In genomic region chr6:45378324-45378926, GRCh38 we compare ENCODE assay signal across 8 cellular contexts. TPM values are rescaled to one million over a fixed set of nuclear protein-coding genes. Genes with fewer than 3 reads are reported as not detected.
A peak's percentile ranks its signal among the peaks of the same experiment; 100 is the strongest.
DNase-seq lines count a peak whose midpoint lies in the region; ATAC-seq, FAIRE-seq and TF ChIP-seq lines count a peak whose summit lies in the region.

No MANE protein-coding gene starts in this region.

- peaks cover 8 to 22% (median 17%) of the 10 kb centered on the region in 10 experiments; a peak in 19 of 20 replicates for H3K4me1 ChIP-seq in BLaER1 treated with 17β-estradiol and CSF1 and Interleukin-3, amounts not matched to agents 10 nM and 100 nM
- H3K4me1 ChIP-seq in H1 (replicated peaks in 1 of 4; ENCODE audit: control insufficient read depth in 3 of 4, insufficient read depth in 4 of 4, low read length in 3 of 4) (peaks cover 0 to 4% (median 3%) of the 10 kb centered on the region in 4 experiments; a peak in 4 of 7 replicates), muscle layer of duodenum (ENCODE audit: control insufficient read depth in 1 of 2, insufficient read depth in 2 of 2, low read length in 2 of 2) (peaks cover 0 to 10% of the 10 kb centered on the region in 2 donors)

- peak overlapping the region; percentile 90 for H3K56ac ChIP-seq in H1 (replicated peaks; ENCODE audit: insufficient read length, low read depth, low read length)

- peak overlapping the region; percentile 89 for H2AFZ ChIP-seq in H1 (ENCODE audit: low read length)

- peak; percentile 55 for FAIRE-seq in H1 (lab: Jason Lieb, UNC)

- WGBS in H1 (ENCODE audit: extremely low coverage in 1 of 2, insufficient coverage in 1 of 2, insufficient read length in 1 of 2, insufficient replicate concordance in 2 of 2, low coverage in 1 of 2, low lambda C conversion rate in 2 of 2, missing lambda C conversion rate in 1 of 2), 2 experiments: 8% methylated on average over 22 of the region's 22 CpGs; no CpG with 5 or more reads in 1 of the 2 experiments

- H4K20me1 ChIP-seq in BLaER1 treated with 17β-estradiol and CSF1 and Interleukin-3, amounts not matched to agents 10 nM and 100 nM: no peaks in the 10 kb centered on the region
- no peaks in the 10 kb centered on the region for H4K20me1 ChIP-seq in H1 (replicated peaks in 1 of 2; ENCODE audit: control insufficient read depth in 1 of 2, insufficient read depth in 2 of 2, low read length in 2 of 2)

- peak overlapping the region; percentile 60; the same call in 1 of the 2 replicates for H2BK12ac ChIP-seq in H1 (ENCODE audit: low read depth, low read length)

- H2BK120ac ChIP-seq in H1 (replicated peaks; ENCODE audit: low read depth, low read length): no peak overlapping the region

- H3K23ac ChIP-seq in H1 (ENCODE audit: insufficient read length): no peak overlapping the region

- CTCF ChIA-PET in H1 (lab: Charles Lee; ENCODE audit: partially characterized antibody): interaction anchor here (0.7 to 1.9 kb wide), 3 partner anchors 11 to 236 kb away, joined by 3 to 5 read pairs (median 3); no protein-coding TSS in a partner anchor

- H3K4me2 ChIP-seq in BLaER1 treated with 17β-estradiol and CSF1 and Interleukin-3, amounts not matched to agents 10 nM and 100 nM: peak overlapping the region; percentile 69 to 93 (median 84)
- peak overlapping the region; percentile 83 to 90 for H3K4me2 ChIP-seq in H1 (ENCODE audit: insufficient read depth in 1 of 2, low read depth in 2 of 2, low read length in 2 of 2)

- peak overlapping the region; percentile 67 to 81 (median 71) for H3K4me3 ChIP-seq in BLaER1 treated with 17β-estradiol and CSF1 and Interleukin-3, amounts not matched to agents 10 nM and 100 nM
- peak overlapping the region; percentile 82 for H3K4me3 ChIP-seq in SK-N-MC
- peak overlapping the region; percentile 83 to 92 (median 89) for H3K4me3 ChIP-seq in H1 (ENCODE audit: extremely low read depth in 1 of 4, insufficient read depth in 2 of 4, low read depth in 3 of 4, low read length in 4 of 4)
- H3K4me3 ChIP-seq in muscle layer of duodenum (ENCODE audit: low read depth in 1 of 2, low read length in 2 of 2): peak overlapping the region; percentile 74 to 95

- peaks cover 0 to 32% of the 10 kb centered on the region in 2 experiments; a peak in 2 of 4 replicates for H3K79me2 ChIP-seq in H1 (ENCODE audit: control insufficient read depth in 1 of 2, insufficient read depth in 2 of 2, low read length in 2 of 2)

- no peak overlapping the region for H2AK5ac ChIP-seq in H1 (ENCODE audit: low read depth, low read length)

- H3K79me1 ChIP-seq in H1 (ENCODE audit: low read depth, low read length): no peaks in the 10 kb centered on the region

- DNase-seq in SK-N-MC (ENCODE audit: low read depth, low spot score) (no peak), H1 (ENCODE audit: low read depth in 1 of 2, low spot score in 2 of 2) (no peak), NCI-H2196 (lab: John Stamatoyannopoulos, UW; ENCODE audit: unreplicated experiment) (no peak)
- no peak for DNase-seq in stimulated activated CD4-positive, alpha-beta T cell treated with anti-CD3 and anti-CD28 coated beads, Interleukin-4, amount 100 ng/mL, for 24 hours

- peaks cover 7% of the 10 kb centered on the region for H3K23me2 ChIP-seq in H1 (ENCODE audit: low read depth, low read length)

- H2BK5ac ChIP-seq in H1 (ENCODE audit: low read depth, low read length): peak overlapping the region; percentile 72; the same call in 1 of the 2 replicates

- no peak for TF ChIP-seq POLR2A in H1 (IDR thresholded peaks at IDR 0.05; ENCODE audit: control extremely low read depth in 1 of 2, low read depth in 2 of 2, low read length in 2 of 2)

- no peaks in the 10 kb centered on the region for H3K9me3 ChIP-seq in BLaER1 treated with 17β-estradiol and CSF1 and Interleukin-3, amounts not matched to agents 10 nM and 100 nM (replicated peaks in 1 of 11)
- no peaks in the 10 kb centered on the region for H3K9me3 ChIP-seq in SK-N-MC (ENCODE audit: low read depth, low read length)
- H3K9me3 ChIP-seq in H1 (ENCODE audit: insufficient read depth in 2 of 2, low read depth in 1 of 2, low read length in 1 of 2): no peaks in the 10 kb centered on the region
- H3K9me3 ChIP-seq in muscle layer of duodenum (ENCODE audit: control insufficient read depth in 1 of 2, low read length in 2 of 2): no peaks in the 10 kb centered on the region

- H2BK20ac ChIP-seq in H1 (ENCODE audit: low read length): no peak overlapping the region

- peak overlapping the region; percentile 32; the same call in 1 of the 2 replicates for H2BK15ac ChIP-seq in H1 (ENCODE audit: low read length)

- POLR2A ChIA-PET in H1 (lab: Charles Lee; ENCODE audit: partially characterized antibody): interaction anchor here (0.6 to 2.2 kb wide), 20 partner anchors 9 to 902 kb away, joined by 3 to 20 read pairs (median 4); no protein-coding TSS in a partner anchor

- H3K27ac ChIP-seq in BLaER1 treated with 17β-estradiol and CSF1 and Interleukin-3, amounts not matched to agents 10 nM and 100 nM: peak overlapping the region; percentile 85 to 95 (median 93)
- no peak overlapping the region for H3K27ac ChIP-seq in SK-N-MC
- peak overlapping the region; percentile 81 for H3K27ac ChIP-seq in H1 (ENCODE audit: low read depth, low read length)
- peak overlapping the region; percentile 99 for H3K27ac ChIP-seq in muscle layer of duodenum (ENCODE audit: low read length)

- peak overlapping the region; percentile 2 for H4K91ac ChIP-seq in H1 (replicated peaks; ENCODE audit: insufficient read length, low read length)

- TF ChIP-seq RAD21 in H1 (IDR thresholded peaks at IDR 0.05 in 1 of 2, conservative IDR thresholded peaks at IDR 0.05 in 1 of 2; ENCODE audit: low read depth in 2 of 2, low read length in 2 of 2): no peak

- no peak overlapping the region for H3K14ac ChIP-seq in H1 (ENCODE audit: insufficient read length)

- H3K36me3 ChIP-seq in BLaER1 treated with 17β-estradiol and CSF1 and Interleukin-3, amounts not matched to agents 10 nM and 100 nM: no peaks in the 10 kb centered on the region
- H3K36me3 ChIP-seq in SK-N-MC (ENCODE audit: insufficient read depth, low read length) (no peaks in the 10 kb centered on the region), H1 (ENCODE audit: control insufficient read depth in 2 of 4, insufficient read depth in 4 of 4, low read length in 3 of 4) (no peaks in the 10 kb centered on the region), muscle layer of duodenum (ENCODE audit: control insufficient read depth in 1 of 2, insufficient read depth in 2 of 2, low read length in 2 of 2) (no peaks in the 10 kb centered on the region)

- peak overlapping the region; percentile 86 to 96 (median 91) for H3K9ac ChIP-seq in BLaER1 treated with 17β-estradiol and CSF1 and Interleukin-3, amounts not matched to agents 10 nM and 100 nM
- H3K9ac ChIP-seq in SK-N-MC (ENCODE audit: insufficient read length) (peak overlapping the region; percentile 88), H1 (replicated peaks in 1 of 4; ENCODE audit: extremely low read depth in 1 of 4, low read depth in 3 of 4, low read length in 3 of 4) (peak overlapping the region; percentile 69 to 90 (median 80))

- H3K27me3 ChIP-seq in BLaER1 treated with 17β-estradiol and CSF1 and Interleukin-3, amounts not matched to agents 10 nM and 100 nM: no peaks in the 10 kb centered on the region
- H3K27me3 ChIP-seq in H1 (replicated peaks in 1 of 4; ENCODE audit: control insufficient read depth in 3 of 4, extremely low read depth in 1 of 4, insufficient read depth in 3 of 4, low read length in 3 of 4) (no peaks in the 10 kb centered on the region), muscle layer of duodenum (ENCODE audit: low read depth, low read length) (no peaks in the 10 kb centered on the region)

- no peak for TF ChIP-seq CTCF in H1 (IDR thresholded peaks at IDR 0.05; ENCODE audit: control extremely low read depth in 1 of 3, insufficient read depth in 1 of 3, low read depth in 1 of 3, low read length in 3 of 3)

- peak overlapping the region; percentile 94; the same call in 1 of the 2 replicates for H4K8ac ChIP-seq in H1 (ENCODE audit: extremely low read depth, insufficient read depth, low read length)

- peak overlapping the region; percentile 75 for H3K18ac ChIP-seq in H1 (ENCODE audit: extremely low read depth, low read length)

- TF ChIP-seq EP300 in H1 (IDR thresholded peaks at IDR 0.05; ENCODE audit: borderline replicate concordance in 1 of 2, low read depth in 2 of 2, low read length in 2 of 2): no peak

- no peak overlapping the region for H3K4ac ChIP-seq in H1 (replicated peaks; ENCODE audit: insufficient read length, low read depth, low read length)

- peak overlapping the region; percentile 88 for H4K5ac ChIP-seq in H1 (ENCODE audit: insufficient read length, low read depth, low read length)

- ATAC-seq in GM19025 (IDR thresholded peaks at IDR 0.05; ENCODE audit: low read depth, unreplicated experiment): peak; percentile 22
- ATAC-seq in HG03280 (IDR thresholded peaks at IDR 0.05; ENCODE audit: unreplicated experiment): peak; percentile 17

TF ChIP-seq in H1, 55 proteins besides CTCF, POLR2A, EP300 and RAD21:
- TF ChIP-seq KDM4A (IDR thresholded peaks at IDR 0.05; ENCODE audit: low read depth, low read length, severe bottlenecking) (peak; percentile 11), SIX5 (IDR thresholded peaks at IDR 0.05; ENCODE audit: low read depth, low read length) (no peak)

RNA-seq across cellular contexts. Expression of gene SUPT3H, which starts 0.7 kb away (rescaled TPM):
- total RNA-seq in H1 (2021; fragmentation: NEBNext Ultra II Directional; extraction: Animal tissue kit (Norgen Biotek cat#: 25700)): 18.8 and 25.0 TPM in 2 replicates
- 14.7 and 23.0 TPM in 2 replicates for polyA plus RNA-seq in H1 (2011; rRNA removed)
- 20.5 TPM for polyA plus RNA-seq in H1 (2011; cell fraction: cytosol; rRNA removed)
- 21.5 TPM for polyA plus RNA-seq in H1 (2011; cell fraction: nucleus; rRNA removed)
- 19.8 to 23.9 TPM (median 21.9 TPM) in 4 replicates for polyA plus RNA-seq in H1 (2012, experiment 1 of 2)
- polyA plus RNA-seq in H1 (2012, experiment 2 of 2): 5.6 TPM
- 19.0 TPM for polyA plus RNA-seq in H1 (2013, experiment 1 of 2)
- polyA plus RNA-seq in H1 (2013, experiment 2 of 2): 22.8 TPM
- polyA minus RNA-seq in H1 (2011; rRNA and poly(A)+ RNA removed): 33.6 and 42.7 TPM in 2 replicates
- polyA minus RNA-seq in H1 (2011; cell fraction: cytosol; rRNA and poly(A)+ RNA removed): 16.9 TPM
- 45.3 TPM for polyA minus RNA-seq in H1 (2011; cell fraction: nucleus; rRNA and poly(A)+ RNA removed)

RNA-seq across cellular contexts. Expression of gene RUNX2, which starts 50.3 kb away (rescaled TPM):
- 1.1 and 1.2 TPM in 2 replicates for total RNA-seq in H1 (2021; fragmentation: NEBNext Ultra II Directional; extraction: Animal tissue kit (Norgen Biotek cat#: 25700))
- 0.26 and 0.38 TPM in 2 replicates for polyA plus RNA-seq in H1 (2011; rRNA removed)
- 0.19 TPM for polyA plus RNA-seq in H1 (2011; cell fraction: cytosol; rRNA removed)
- 0.63 TPM for polyA plus RNA-seq in H1 (2011; cell fraction: nucleus; rRNA removed)
- 0.27 to 0.55 TPM (median 0.36 TPM) in 4 replicates for polyA plus RNA-seq in H1 (2012, experiment 1 of 2)
- polyA plus RNA-seq in H1 (2012, experiment 2 of 2): 0.04 TPM
- 0.71 TPM for polyA plus RNA-seq in H1 (2013, experiment 1 of 2)
- polyA plus RNA-seq in H1 (2013, experiment 2 of 2): 0.64 TPM
- 0.60 and 0.66 TPM in 2 replicates for polyA minus RNA-seq in H1 (2011; rRNA and poly(A)+ RNA removed)
- polyA minus RNA-seq in H1 (2011; cell fraction: cytosol; rRNA and poly(A)+ RNA removed): 1.0 TPM
- 1.9 TPM for polyA minus RNA-seq in H1 (2011; cell fraction: nucleus; rRNA and poly(A)+ RNA removed)
